23 cellular contexts compared by ENCODE assay signal in the genomic region with DNA sequence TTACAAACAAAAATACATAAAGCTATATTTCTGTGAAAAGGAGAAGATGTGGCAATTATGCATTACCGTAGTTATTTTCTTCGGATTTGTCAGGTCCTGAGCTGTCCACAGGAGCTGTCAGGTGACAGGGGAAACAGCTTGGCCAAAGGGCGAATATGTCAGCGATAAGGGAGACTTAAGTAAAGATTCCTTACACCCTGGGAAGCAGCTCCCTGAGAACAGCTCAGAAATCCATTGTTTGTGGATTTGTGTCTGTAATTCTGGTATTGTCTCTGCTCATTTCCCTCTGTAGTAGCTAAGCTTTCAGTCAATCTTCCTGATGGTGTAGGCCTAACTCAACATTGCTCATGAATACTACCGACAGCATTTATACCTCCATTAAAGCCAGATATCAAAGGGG. TPM values are rescaled to one million over a fixed set of nuclear protein-coding genes. Genes with fewer than 3 reads are reported as not detected.
DNase-seq lines count a peak whose midpoint lies in the region; ATAC-seq and TF ChIP-seq lines count a peak whose summit lies in the region.
"Had no signal": no experiment of that assay in that cellular context is flagged by ENCODE, and none has a peak within 500 bp of the region (broad histone marks: within the 10 kb centered on the region; RNA-seq: fewer than 3 reads in every experiment).

No MANE protein-coding gene starts in this region.

- intact Hi-C loops in testis (cut with DNase I; ENCODE audit: low total_unique reads): no loop called here
- intact Hi-C loops in PC-9 (cut with micrococcal nuclease; ENCODE audit: unreplicated experiment): no loop called here

- H3K9me2 ChIP-seq in PC-9 (ENCODE audit: insufficient read depth): no peaks in the 10 kb centered on the region

- CTCF ChIA-PET in PC-9 (lab: Charles Lee): interaction anchor here (0.6 kb wide), 1 partner anchor 328 kb away, joined by 3 read pairs; no protein-coding TSS in a partner anchor

- TF ChIP-seq CTCF in testis (IDR thresholded peaks at IDR 0.05): no peak
- no peak for TF ChIP-seq CTCF in PC-9 (conservative IDR thresholded peaks at IDR 0.05)

- no TSS peak for BruUV-seq in PC-9 (replicated peaks; lab: Mats Ljungman, UMichigan)

- H3K9me3 ChIP-seq in HUES48 (ENCODE audit: control insufficient read depth, insufficient read depth, low read length) (no peaks in the 10 kb centered on the region), testis (no peaks in the 10 kb centered on the region), PC-9 (ENCODE audit: insufficient read depth, low read depth) (no peaks in the 10 kb centered on the region)
- H3K9me3 ChIP-seq: HAP-1, MG63 had no signal

- no peak overlapping the region for H3K18ac ChIP-seq in mesendoderm (ENCODE audit: low read length)

- H3K79me2 ChIP-seq in mesendoderm (ENCODE audit: control insufficient read depth, insufficient read depth, low read length) (no peaks in the 10 kb centered on the region), PC-9 (ENCODE audit: low read depth) (no peaks in the 10 kb centered on the region)

- no peak overlapping the region for H4K8ac ChIP-seq in mesendoderm (ENCODE audit: low read depth, low read length)

- TF ChIP-seq POLR2A in testis (IDR thresholded peaks at IDR 0.05): no peak
- no peak for TF ChIP-seq POLR2A in GM18505 (IDR thresholded peaks at IDR 0.05; ENCODE audit: borderline replicate concordance, extremely low read depth, insufficient read depth, insufficient read length)

- H3K27ac ChIP-seq in HUES48 (ENCODE audit: low read depth, low read length) (peak overlapping the region; percentile 53), mesendoderm (ENCODE audit: low read depth, low read length) (no peak overlapping the region), testis (peak overlapping the region; percentile 24 to 56), PC-9 (no peak overlapping the region)
- H3K27ac ChIP-seq: SK-N-MC had no signal

- H3K23ac ChIP-seq in mesendoderm (ENCODE audit: low read length): no peak overlapping the region

- H3K4ac ChIP-seq in mesendoderm (ENCODE audit: low read depth, low read length): no peak overlapping the region

- POLR2A ChIA-PET in PC-9 (lab: Charles Lee; ENCODE audit: unreplicated experiment): interaction anchor here (0.7 kb wide), 1 partner anchor 139 kb away, joined by 5 read pairs; no protein-coding TSS in a partner anchor

- no peak for ATAC-seq in GM18505 (IDR thresholded peaks at IDR 0.05; ENCODE audit: unreplicated experiment)
- ATAC-seq: effector memory CD8-positive, alpha-beta T cell had no signal

- no CpG with 5 or more reads among the region's 5 CpGs for WGBS in mesendoderm (ENCODE audit: extremely low coverage, insufficient coverage, low lambda C conversion rate)
- 82 to 87% methylated on average over 5 of the region's 5 CpGs for WGBS in testis, 2 donors

- H3K79me1 ChIP-seq in mesendoderm (ENCODE audit: low read length): no peaks in the 10 kb centered on the region

- H2BK5ac ChIP-seq in mesendoderm (ENCODE audit: low read length): no peak overlapping the region

- H3F3A ChIP-seq in PC-9 (ENCODE audit: insufficient read depth, low read depth): no peaks in the 10 kb centered on the region

- no peak overlapping the region for H4K5ac ChIP-seq in mesendoderm (ENCODE audit: low read length)

- H3K9ac ChIP-seq in HUES48 (ENCODE audit: low read depth, low read length): no peak overlapping the region
- H3K9ac ChIP-seq in mesendoderm (ENCODE audit: low read length): no peak overlapping the region

- DNase-seq in dermis blood vessel endothelial cell (peak; percentile 56), mesendoderm (peak; percentile 83), testis (no peak), PC-9 (no peak)
- no peak for DNase-seq in stimulated activated CD4-positive, alpha-beta T cell treated with anti-CD3 and anti-CD28 coated beads, Interleukin-1b, Interleukin-23, amount 100 ng/mL, for 48 hours
- DNase-seq: activated B cell treated with CpG ODN at 0.5 μM for 24 hours; activated CD4-positive, alpha-beta memory T cell treated with anti-CD3 and anti-CD28 coated beads for 36 hours; activated effector memory CD4-positive, alpha-beta T cell treated with anti-CD3 and anti-CD28 coated beads, Interleukin-2, amount 50 U/mL, for 16 hours; activated T-cell treated with anti-CD3 and anti-CD28 coated beads for 4 hours; CD8-positive, alpha-beta memory T cell; DMS53; effector memory CD8-positive, alpha-beta T cell; GF-D8; MG63; NCI-H1436; NCI-H524; NK-92 treated with Interleukin-12 subunit alpha and Interleukin-12 subunit beta, amount 100 ng/mL, for 24 hours; retina; stimulated activated CD8-positive, alpha-beta memory T cell treated with anti-CD3 and anti-CD28 coated beads, Interleukin-4, amount 100 ng/mL, for 48 hours had no signal

- peaks cover 8% of the 10 kb centered on the region for H3K4me1 ChIP-seq in HUES48 (ENCODE audit: control insufficient read depth, insufficient read depth, low read length)
- H3K4me1 ChIP-seq in mesendoderm (ENCODE audit: control insufficient read depth, low read depth, low read length): no peaks in the 10 kb centered on the region
- peaks cover 31% of the 10 kb centered on the region for H3K4me1 ChIP-seq in testis
- H3K4me1 ChIP-seq in PC-9 (replicated peaks; ENCODE audit: insufficient read depth): no peaks in the 10 kb centered on the region
- H3K4me1 ChIP-seq: HAP-1 had no signal

- H2BK120ac ChIP-seq in mesendoderm (ENCODE audit: low read depth, low read length): no peak overlapping the region

- no peak overlapping the region for H2AK5ac ChIP-seq in mesendoderm (ENCODE audit: low read length)

- H3K4me3 ChIP-seq in HUES48 (ENCODE audit: low read depth, low read length): no peak overlapping the region
- no peak overlapping the region for H3K4me3 ChIP-seq in mesendoderm (ENCODE audit: low read length)
- H3K4me3 ChIP-seq in testis: no peak overlapping the region
- no peak overlapping the region for H3K4me3 ChIP-seq in PC-9
- H3K4me3 ChIP-seq: HAP-1, MG63, SK-N-MC had no signal

- H4K20me1 ChIP-seq in PC-9 (ENCODE audit: insufficient read depth): no peaks in the 10 kb centered on the region

- peaks cover 6% of the 10 kb centered on the region for H3K27me3 ChIP-seq in HUES48 (ENCODE audit: control insufficient read depth, insufficient read depth, low read length)
- H3K27me3 ChIP-seq in mesendoderm (ENCODE audit: insufficient read depth, low read length, poor library complexity): no peaks in the 10 kb centered on the region
- no peaks in the 10 kb centered on the region for H3K27me3 ChIP-seq in testis
- H3K27me3 ChIP-seq in PC-9 (ENCODE audit: insufficient read depth, low read depth): peaks cover 37% of the 10 kb centered on the region
- H3K27me3 ChIP-seq: MG63 had no signal

- H3K36me3 ChIP-seq in HUES48 (ENCODE audit: control insufficient read depth, insufficient read depth, low read length): no peaks in the 10 kb centered on the region
- no peaks in the 10 kb centered on the region for H3K36me3 ChIP-seq in mesendoderm (ENCODE audit: control insufficient read depth, insufficient read depth, low read length)
- H3K36me3 ChIP-seq in testis (ENCODE audit: low read depth, missing control alignments): no peaks in the 10 kb centered on the region
- no peaks in the 10 kb centered on the region for H3K36me3 ChIP-seq in PC-9 (ENCODE audit: low read depth)
- H3K36me3 ChIP-seq: HAP-1, MG63 had no signal

- H2AFZ ChIP-seq in PC-9: no peak overlapping the region

- no peak overlapping the region for H2BK15ac ChIP-seq in mesendoderm (replicated peaks; ENCODE audit: low read depth)

- no peak overlapping the region for H3K56ac ChIP-seq in mesendoderm (ENCODE audit: low read length)

- H3K4me2 ChIP-seq in mesendoderm (ENCODE audit: low read length): no peak overlapping the region
- no peak overlapping the region for H3K4me2 ChIP-seq in PC-9

RNA-seq across cellular contexts. Expression of a gene that starts 7.1 kb away (rescaled TPM):
- total RNA-seq in dermis blood vessel endothelial cell: 62.4 and 126 TPM in 2 replicates
- polyA plus RNA-seq in mesendoderm (2013, experiment 1 of 2): 0.04 TPM
- polyA plus RNA-seq in mesendoderm (2013, experiment 2 of 2): 0.06 TPM
- 10 to 100 TPM; 28.3 to 32.5 TPM for total RNA-seq in testis
- 70.7 TPM for polyA plus RNA-seq in testis (ENCODE audit: insufficient read depth, low read depth, low replicate concordance)
- not detected in 2 replicates for total RNA-seq in PC-9 (2021)
- total RNA-seq: activated B cell treated with CpG ODN at 0.5 μM for 24 hours; activated CD4-positive, alpha-beta memory T cell treated with anti-CD3 and anti-CD28 coated beads for 36 hours; CD8-positive, alpha-beta memory T cell had no signal
- polyA plus RNA-seq: CD8-positive, alpha-beta memory T cell had no signal

Comparison
In these comparisons a context has a peak if more than half of its experiments do, and no peak if none do; other contexts are left out.
1. H3K27ac ChIP-seq: peak in HUES48 (single experiment) and testis (2 of 2); none in mesendoderm (single experiment) and PC-9 (single experiment).
2. DNase-seq: peak in dermis blood vessel endothelial cell (single experiment) and mesendoderm (single experiment); none in testis (single experiment), PC-9 (0 of 2) and stimulated activated CD4-positive, alpha-beta T cell treated with anti-CD3 and anti-CD28 coated beads, Interleukin-1b, Interleukin-23, amount 100 ng/mL, for 48 hours (single experiment).
3. RNA of a gene that starts 7.1 kb away (total RNA-seq): 62.4 to 126 TPM in dermis blood vessel endothelial cell and 28.3 to 32.5 TPM in testis; not detected in PC-9; every median in the first group is over 10 times any median in the second.